ENCODE assay signal across 6 cellular contexts in the genomic region with DNA sequence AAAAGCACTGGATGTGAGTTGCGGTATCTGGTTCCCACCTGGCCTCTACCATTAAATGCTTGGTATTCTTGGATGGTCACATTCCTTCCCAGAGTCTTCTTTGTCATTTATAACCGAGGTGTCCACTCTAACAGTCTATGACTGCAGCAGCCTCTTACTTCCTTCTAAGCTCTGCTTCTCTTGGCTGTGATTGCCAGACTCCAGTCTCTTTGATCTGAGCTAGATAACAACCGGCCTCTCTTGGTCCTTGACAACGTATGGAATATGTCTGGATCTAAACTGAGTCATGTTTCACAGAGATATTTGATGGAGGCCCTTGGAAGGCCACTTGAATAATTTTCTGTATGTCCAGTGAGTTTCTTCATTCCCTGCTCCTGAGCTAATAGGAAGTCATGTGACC.
"Had no signal": no experiment of that assay in that cellular context is flagged by ENCODE, and none has a peak within 500 bp of the region (broad histone marks: within the 10 kb centered on the region; RNA-seq: fewer than 3 reads in every experiment).

No MANE protein-coding gene starts in this region.

- H3K27ac Mint-ChIP-seq: GM23338, H9, IgD-negative memory B cell had no signal

- H3K36me3 Mint-ChIP-seq: IgD-negative memory B cell had no signal

- H3K9me3 Mint-ChIP-seq: IgD-negative memory B cell had no signal

- H2AFZ ChIP-seq: GM23338 had no signal

- H3K4me3 Mint-ChIP-seq: GM23338, H9, IgD-negative memory B cell had no signal

- H3K4me3 ChIP-seq: GM23338 had no signal

- H3K4me1 Mint-ChIP-seq: GM23338, IgD-negative memory B cell had no signal

- H3K27ac ChIP-seq: HL-60 had no signal

- ATAC-seq: GM23338, HepG2 had no signal

- DNase-seq: H9, HCEC 1CT had no signal

- H3K4me2 ChIP-seq: GM23338 had no signal
